Comparison of ENCODE assay signal across 1 cellular context in the genomic region with DNA sequence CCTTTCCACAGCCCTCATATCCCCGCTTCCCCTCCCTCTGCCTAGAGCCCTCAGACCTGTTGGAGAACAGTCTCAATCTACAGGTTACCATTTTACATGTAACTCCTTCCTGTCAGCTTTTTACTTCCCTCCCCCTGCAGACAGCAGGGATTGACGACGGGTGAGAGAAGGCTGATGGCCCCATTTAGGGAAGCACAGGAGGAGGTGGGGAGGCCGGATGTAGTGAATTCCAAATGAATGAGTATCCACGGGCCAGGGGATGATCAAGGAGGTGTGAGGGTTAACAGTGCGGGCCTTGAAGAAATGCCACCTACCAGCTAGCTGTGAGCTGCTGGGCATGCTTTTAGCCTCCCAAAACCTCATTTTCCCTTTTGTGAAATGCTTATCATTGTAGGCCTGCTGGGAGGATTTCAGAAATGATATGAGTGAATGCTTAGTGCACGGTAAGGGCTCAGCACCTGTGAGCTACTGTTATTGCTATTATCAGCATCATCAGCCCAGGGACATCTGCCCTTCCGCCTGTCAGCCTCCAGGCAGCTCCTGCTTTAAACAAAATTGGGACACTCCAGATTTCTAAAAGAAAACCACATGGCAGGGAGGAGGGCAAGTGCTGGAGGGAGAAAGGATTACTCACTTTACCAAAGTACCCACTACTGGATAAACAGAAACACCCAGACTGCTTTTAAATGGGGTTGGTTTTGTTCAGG.
TF ChIP-seq lines count a peak whose summit lies in the region.

No MANE protein-coding gene starts in this region.

TF ChIP-seq in WTC11, 78 proteins besides CTCF, POLR2A, EP300 and RAD21 (continued from another document):
- TF ChIP-seq, protein P1, sequence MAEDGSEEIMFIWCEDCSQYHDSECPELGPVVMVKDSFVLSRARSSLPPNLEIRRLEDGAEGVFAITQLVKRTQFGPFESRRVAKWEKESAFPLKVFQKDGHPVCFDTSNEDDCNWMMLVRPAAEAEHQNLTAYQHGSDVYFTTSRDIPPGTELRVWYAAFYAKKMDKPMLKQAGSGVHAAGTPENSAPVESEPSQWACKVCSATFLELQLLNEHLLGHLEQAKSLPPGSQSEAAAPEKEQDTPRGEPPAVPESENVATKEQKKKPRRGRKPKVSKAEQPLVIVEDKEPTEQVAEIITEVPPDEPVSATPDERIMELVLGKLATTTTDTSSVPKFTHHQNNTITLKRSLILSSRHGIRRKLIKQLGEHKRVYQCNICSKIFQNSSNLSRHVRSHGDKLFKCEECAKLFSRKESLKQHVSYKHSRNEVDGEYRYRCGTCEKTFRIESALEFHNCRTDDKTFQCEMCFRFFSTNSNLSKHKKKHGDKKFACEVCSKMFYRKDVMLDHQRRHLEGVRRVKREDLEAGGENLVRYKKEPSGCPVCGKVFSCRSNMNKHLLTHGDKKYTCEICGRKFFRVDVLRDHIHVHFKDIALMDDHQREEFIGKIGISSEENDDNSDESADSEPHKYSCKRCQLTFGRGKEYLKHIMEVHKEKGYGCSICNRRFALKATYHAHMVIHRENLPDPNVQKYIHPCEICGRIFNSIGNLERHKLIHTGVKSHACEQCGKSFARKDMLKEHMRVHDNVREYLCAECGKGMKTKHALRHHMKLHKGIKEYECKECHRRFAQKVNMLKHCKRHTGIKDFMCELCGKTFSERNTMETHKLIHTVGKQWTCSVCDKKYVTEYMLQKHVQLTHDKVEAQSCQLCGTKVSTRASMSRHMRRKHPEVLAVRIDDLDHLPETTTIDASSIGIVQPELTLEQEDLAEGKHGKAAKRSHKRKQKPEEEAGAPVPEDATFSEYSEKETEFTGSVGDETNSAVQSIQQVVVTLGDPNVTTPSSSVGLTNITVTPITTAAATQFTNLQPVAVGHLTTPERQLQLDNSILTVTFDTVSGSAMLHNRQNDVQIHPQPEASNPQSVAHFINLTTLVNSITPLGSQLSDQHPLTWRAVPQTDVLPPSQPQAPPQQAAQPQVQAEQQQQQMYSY (CRISPR knock-in tag; IDR thresholded peaks at IDR 0.05) = no peak
- TF ChIP-seq, protein P2, sequence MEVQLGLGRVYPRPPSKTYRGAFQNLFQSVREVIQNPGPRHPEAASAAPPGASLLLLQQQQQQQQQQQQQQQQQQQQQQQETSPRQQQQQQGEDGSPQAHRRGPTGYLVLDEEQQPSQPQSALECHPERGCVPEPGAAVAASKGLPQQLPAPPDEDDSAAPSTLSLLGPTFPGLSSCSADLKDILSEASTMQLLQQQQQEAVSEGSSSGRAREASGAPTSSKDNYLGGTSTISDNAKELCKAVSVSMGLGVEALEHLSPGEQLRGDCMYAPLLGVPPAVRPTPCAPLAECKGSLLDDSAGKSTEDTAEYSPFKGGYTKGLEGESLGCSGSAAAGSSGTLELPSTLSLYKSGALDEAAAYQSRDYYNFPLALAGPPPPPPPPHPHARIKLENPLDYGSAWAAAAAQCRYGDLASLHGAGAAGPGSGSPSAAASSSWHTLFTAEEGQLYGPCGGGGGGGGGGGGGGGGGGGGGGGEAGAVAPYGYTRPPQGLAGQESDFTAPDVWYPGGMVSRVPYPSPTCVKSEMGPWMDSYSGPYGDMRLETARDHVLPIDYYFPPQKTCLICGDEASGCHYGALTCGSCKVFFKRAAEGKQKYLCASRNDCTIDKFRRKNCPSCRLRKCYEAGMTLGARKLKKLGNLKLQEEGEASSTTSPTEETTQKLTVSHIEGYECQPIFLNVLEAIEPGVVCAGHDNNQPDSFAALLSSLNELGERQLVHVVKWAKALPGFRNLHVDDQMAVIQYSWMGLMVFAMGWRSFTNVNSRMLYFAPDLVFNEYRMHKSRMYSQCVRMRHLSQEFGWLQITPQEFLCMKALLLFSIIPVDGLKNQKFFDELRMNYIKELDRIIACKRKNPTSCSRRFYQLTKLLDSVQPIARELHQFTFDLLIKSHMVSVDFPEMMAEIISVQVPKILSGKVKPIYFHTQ (CRISPR knock-in tag; IDR thresholded peaks at IDR 0.05) = no peak
- TF ChIP-seq ZNF423 (CRISPR knock-in tag; IDR thresholded peaks at IDR 0.05) (no peak), ESRRA (CRISPR knock-in tag; IDR thresholded peaks at IDR 0.05; ENCODE audit: borderline replicate concordance) (no peak), ZNF671 (CRISPR knock-in tag; IDR thresholded peaks at IDR 0.05) (no peak), TEAD4 (CRISPR knock-in tag; IDR thresholded peaks at IDR 0.05) (no peak), ATF1 (CRISPR knock-in tag; IDR thresholded peaks at IDR 0.05) (no peak), FOXK1 (CRISPR knock-in tag; IDR thresholded peaks at IDR 0.05) (no peak), ZNF219 (CRISPR knock-in tag; IDR thresholded peaks at IDR 0.05; ENCODE audit: borderline replicate concordance) (no peak), TP53 (CRISPR knock-in tag; IDR thresholded peaks at IDR 0.05) (no peak), RORB (CRISPR knock-in tag; IDR thresholded peaks at IDR 0.05) (no peak), FOXJ3 (CRISPR knock-in tag; IDR thresholded peaks at IDR 0.05; ENCODE audit: borderline replicate concordance) (no peak), SP1 (CRISPR knock-in tag; conservative IDR thresholded peaks at IDR 0.05) (no peak), EMX1 (CRISPR knock-in tag; IDR thresholded peaks at IDR 0.05) (no peak)
- TF ChIP-seq, protein P3, sequence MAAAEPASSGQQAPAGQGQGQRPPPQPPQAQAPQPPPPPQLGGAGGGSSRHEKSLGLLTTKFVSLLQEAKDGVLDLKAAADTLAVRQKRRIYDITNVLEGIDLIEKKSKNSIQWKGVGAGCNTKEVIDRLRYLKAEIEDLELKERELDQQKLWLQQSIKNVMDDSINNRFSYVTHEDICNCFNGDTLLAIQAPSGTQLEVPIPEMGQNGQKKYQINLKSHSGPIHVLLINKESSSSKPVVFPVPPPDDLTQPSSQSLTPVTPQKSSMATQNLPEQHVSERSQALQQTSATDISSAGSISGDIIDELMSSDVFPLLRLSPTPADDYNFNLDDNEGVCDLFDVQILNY (CRISPR knock-in tag; IDR thresholded peaks at IDR 0.05) = no peak
